In the genomic region with DNA sequence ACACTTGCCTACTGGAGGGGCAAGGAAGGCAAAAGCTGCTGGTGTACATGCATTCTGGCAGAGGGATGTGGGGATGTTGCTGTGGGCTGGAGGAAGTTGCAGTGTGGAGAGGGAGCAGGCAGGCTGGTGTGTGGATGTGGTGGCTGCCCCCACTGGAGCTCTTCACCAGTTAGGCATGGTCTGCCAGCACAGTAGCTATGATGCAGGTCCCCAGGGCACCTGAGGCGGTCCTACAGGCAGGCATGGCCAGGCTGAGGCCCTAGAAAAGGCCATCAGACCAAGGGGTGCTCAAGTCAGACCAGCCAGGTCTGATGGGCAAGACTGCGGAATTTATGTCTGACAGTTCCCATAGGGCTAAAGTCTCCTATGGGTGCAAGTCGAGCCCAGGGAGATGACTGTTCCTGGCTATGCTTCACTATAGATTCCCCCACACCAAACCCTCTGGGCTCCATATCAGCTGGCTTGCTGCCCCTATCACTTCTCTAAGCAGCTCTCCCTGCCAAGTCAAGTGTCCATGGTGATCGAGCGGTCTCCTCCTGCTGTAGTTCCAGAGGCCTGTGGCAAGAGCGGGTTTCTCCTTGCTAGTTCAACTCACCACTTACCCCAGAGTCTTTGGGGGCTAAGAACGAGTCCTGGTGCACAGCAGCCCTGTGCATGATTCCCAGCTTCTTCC, we compare ENCODE assay signal across 22 cellular contexts.
"Had no signal": no experiment of that assay in that cellular context is flagged by ENCODE, and none has a peak within 500 bp of the region (broad histone marks: within the 10 kb centered on the region; RNA-seq: fewer than 3 reads in every experiment).

No MANE protein-coding gene starts in this region.

- H3K4me1 ChIP-seq: heart left ventricle, left lung, neural progenitor cell, right lobe of liver, testis, tibial nerve had no signal

- H3K27ac ChIP-seq: dorsolateral prefrontal cortex, heart left ventricle, left lung, neural progenitor cell, ovary, right lobe of liver, testis, tibial nerve had no signal

- H3K27me3 ChIP-seq: dorsolateral prefrontal cortex, heart left ventricle, left lung, neural progenitor cell, ovary, right lobe of liver, testis, tibial nerve had no signal

- H3K9me3 ChIP-seq: ovary, right lobe of liver, testis had no signal

- H3K4me3 ChIP-seq: dorsolateral prefrontal cortex, heart left ventricle, left lung, lung, neural progenitor cell, ovary, right lobe of liver, testis, tibial nerve had no signal

- H3K36me3 ChIP-seq: heart left ventricle, left lung, neural progenitor cell, ovary, right lobe of liver, tibial nerve had no signal

- ATAC-seq: esophagus mucosa; left lung; natural killer cell treated with Interleukin-12 subunit alpha and Interleukin-12 subunit beta and Interleukin-15 and Interleukin-18, amount 100 ng/mL, for 72 hours; stimulated activated naive B cell treated with anti-CD40 and anti-IgM and Interleukin-4, amounts not matched to agents 10 μg/mL and 1 μg/mL and 100 μg/mL, for 72 hours; stimulated activated naive CD8-positive, alpha-beta T cell treated with anti-CD3 and anti-CD28 coated beads, Interleukin-15, amount 100 ng/mL, for 72 hours had no signal

- DNase-seq: cortex of kidney; dorsolateral prefrontal cortex; effector CD8-positive, alpha-beta T cell; hippocampal formation; mesenchymal stem cell; midbrain; nucleus accumbens; right lobe of liver; stimulated activated CD4-positive, alpha-beta T cell treated with anti-CD3 and anti-CD28 coated beads, Interleukin-15, amount 100 ng/mL, for 24 hours; stimulated activated CD4-positive, alpha-beta T cell treated with anti-CD3 and anti-CD28 coated beads, Interleukin-2, amount 100 ng/mL, for 24 hours; stimulated activated CD4-positive, alpha-beta T cell treated with anti-CD3 and anti-CD28 coated beads, Interleukin-4, amount 100 ng/mL, for 4 hours; stimulated activated naive B cell treated with anti-CD40 and anti-IgM and Interleukin-4, amounts not matched to agents 10 μg/mL and 1 μg/mL and 100 μg/mL, for 72 hours; stimulated activated naive CD8-positive, alpha-beta T cell treated with anti-CD3 and anti-CD28 coated beads, Interleukin-15, amount 100 ng/mL, for 72 hours; testis had no signal
